ENCODE assay signal across 28 cellular contexts in the genomic region with DNA sequence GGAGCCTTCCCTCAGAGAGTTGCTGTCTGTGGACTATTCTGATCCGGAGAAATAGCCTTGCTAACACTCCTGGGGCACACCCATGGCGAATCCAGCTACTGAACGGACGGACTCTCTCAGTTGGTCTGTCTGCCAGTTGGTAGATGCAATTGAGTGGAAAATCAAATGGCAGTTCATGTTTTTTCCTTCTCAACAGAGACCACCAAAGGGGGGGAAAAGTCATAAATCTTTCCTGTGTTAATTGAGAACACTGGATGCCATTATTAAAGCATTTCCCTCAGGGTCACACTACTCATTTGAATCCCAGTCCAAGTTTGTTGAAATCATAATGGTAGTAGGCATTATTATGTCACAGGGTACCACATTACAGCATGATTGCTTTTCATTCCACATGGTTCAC.
A peak's percentile ranks its signal among the peaks of the same experiment; 100 is the strongest.
DNase-seq lines count a peak whose midpoint lies in the region; ATAC-seq, FAIRE-seq and TF ChIP-seq lines count a peak whose summit lies in the region.
"Had no signal": no experiment of that assay in that cellular context is flagged by ENCODE, and none has a peak within 500 bp of the region (broad histone marks: within the 10 kb centered on the region; RNA-seq: fewer than 3 reads in every experiment).

No MANE protein-coding gene starts in this region.

- H4K8ac ChIP-seq in neuronal stem cell (ENCODE audit: low read depth, low read length), result no peak overlapping the region

- H3K9ac ChIP-seq in astrocyte (ENCODE audit: low read length) (no peak overlapping the region), neuronal stem cell (ENCODE audit: low read depth, low read length, poor library complexity) (no peak overlapping the region)

- H3K27ac ChIP-seq in A549 (peak overlapping the region; percentile 46 to 74; a peak in 4 of 6 replicates), astrocyte (ENCODE audit: low read depth, low read length) (no peak overlapping the region), neuronal stem cell (replicated peaks; ENCODE audit: low read length) (no peak overlapping the region)

- no peaks in the 10 kb centered on the region for H3K27me3 Mint-ChIP-seq in astrocyte (ENCODE audit: low read depth, unreplicated experiment)

- H3K9me3 Mint-ChIP-seq in astrocyte (ENCODE audit: unreplicated experiment), result peaks cover 2% of the 10 kb centered on the region
- H3K9me3 Mint-ChIP-seq: T-helper 1 cell treated with Interleukin-12 subunit alpha and Interleukin-12 subunit beta and Interleukin-4 antibody, amounts not matched to agents 30 μg/mL and 1 μg/mL, for 36 hours had no signal

- no peak overlapping the region for H2BK12ac ChIP-seq in neuronal stem cell (ENCODE audit: low read length)

- FAIRE-seq in A549 (lab: Jason Lieb, UNC) (no peak), astrocyte (lab: Jason Lieb, UNC) (no peak), GM12892 (lab: Jason Lieb, UNC) (no peak)
- FAIRE-seq: GM12878 had no signal

- no peak for TF ChIP-seq RAD21 in A549 (conservative IDR thresholded peaks at IDR 0.05 in 1 of 2, IDR thresholded peaks at IDR 0.05 in 1 of 2)

- H3K4me1 Mint-ChIP-seq in astrocyte (ENCODE audit: low read depth, unreplicated experiment), result peaks cover 8% of the 10 kb centered on the region
- H3K4me1 Mint-ChIP-seq: CD4-positive, alpha-beta memory T cell had no signal

- TF ChIP-seq EP300 in A549 (IDR thresholded peaks at IDR 0.05), result no peak

- DNase-seq in A549 (ENCODE audit: low read depth in 1 of 2, low spot score in 1 of 2) (no peak), NCI-H1048 (lab: John Stamatoyannopoulos, UW) (peak; percentile 46), astrocyte (ENCODE audit: low read depth) (no peak), neuronal stem cell (ENCODE audit: low spot score) (no peak), GM12892 (ENCODE audit: insufficient read length) (no peak), NCI-H526 treated with DMSO at 0.1 percent for 48 hours (lab: John Stamatoyannopoulos, UW) (no peak)
- DNase-seq: C1 segment of cervical spinal cord; Caco-2; CD4-positive, alpha-beta memory T cell; DMS79; GDM1; GOT3; HFFc6; Karpas-422; NCI-H1092 treated with DMSO at 0.1 percent for 48 hours; NCI-H1436; NCI-H187; NCI-H2081 treated with DMSO at 0.1 percent for 48 hours; NCI-H2171; NCI-H524 treated with DMSO at 0.1 percent for 48 hours; Right ventricle myocardium superior; RPMI8226; SW 1271 had no signal

- H2AK5ac ChIP-seq in neuronal stem cell (ENCODE audit: low read depth, low read length), result no peak overlapping the region

- H3K79me2 ChIP-seq in astrocyte (ENCODE audit: insufficient read depth, low read length), result no peaks in the 10 kb centered on the region

- H3K4me3 Mint-ChIP-seq in astrocyte (ENCODE audit: unreplicated experiment), result no peak overlapping the region
- H3K4me3 Mint-ChIP-seq: CD4-positive, alpha-beta memory T cell; HFFc6; T-helper 1 cell treated with Interleukin-12 subunit alpha and Interleukin-12 subunit beta and Interleukin-4 antibody, amounts not matched to agents 30 μg/mL and 1 μg/mL, for 36 hours had no signal

- H3K9me3 ChIP-seq in A549, result peaks cover 5% of the 10 kb centered on the region; the same call in 1 of the 3 replicates
- H3K9me3 ChIP-seq in astrocyte (ENCODE audit: insufficient read depth, low read depth, low read length), result no peaks in the 10 kb centered on the region
- H3K9me3 ChIP-seq in neuronal stem cell (replicated peaks in 1 of 2; ENCODE audit: control insufficient read depth in 2 of 2, insufficient read depth in 1 of 2, low read depth in 1 of 2, low read length in 2 of 2), result peaks cover 0 to 6% of the 10 kb centered on the region in 2 donors
- H3K9me3 ChIP-seq: HAP-1 had no signal

- H3K23ac ChIP-seq in neuronal stem cell (ENCODE audit: low read depth, low read length, poor library complexity), result no peak overlapping the region

- H3K4me3 ChIP-seq in A549 (no peak overlapping the region), astrocyte (ENCODE audit: insufficient read depth, low read depth, low read length) (no peak overlapping the region), neuronal stem cell (ENCODE audit: low read length in 2 of 2) (no peak overlapping the region)
- H3K4me3 ChIP-seq: GM12878, HAP-1 had no signal

- H2AFZ ChIP-seq in astrocyte (ENCODE audit: low read depth, low read length) (peak overlapping the region; percentile 33), neuronal stem cell (ENCODE audit: low read length) (peak overlapping the region; percentile 24)

- H3K4me1 ChIP-seq in A549 (peaks cover 10% of the 10 kb centered on the region; the same call in 1 of the 3 replicates), astrocyte (ENCODE audit: insufficient read depth, low read length) (no peaks in the 10 kb centered on the region), neuronal stem cell (ENCODE audit: control insufficient read depth in 2 of 2, insufficient read depth in 1 of 2, low read depth in 1 of 2, low read length in 2 of 2) (peaks cover 0 to 15% of the 10 kb centered on the region in 2 donors)
- H3K4me1 ChIP-seq: HAP-1 had no signal

- peak overlapping the region; percentile 20; the same call in 1 of the 3 replicates for H3K4me2 ChIP-seq in A549
- H3K4me2 ChIP-seq in astrocyte (ENCODE audit: low read length), result no peak overlapping the region
- H3K4me2 ChIP-seq in neuronal stem cell (ENCODE audit: insufficient read depth, low read length, poor library complexity, severe bottlenecking), result no peak overlapping the region

- TF ChIP-seq CTCF in A549 (IDR thresholded peaks at IDR 0.05) (no peak), astrocyte (IDR thresholded peaks at IDR 0.05; ENCODE audit: insufficient read depth, low read depth, low read length) (no peak)

- no peaks in the 10 kb centered on the region for H4K20me1 ChIP-seq in astrocyte (ENCODE audit: insufficient read depth, low read length)

- no peak overlapping the region for H3K27ac Mint-ChIP-seq in astrocyte (ENCODE audit: unreplicated experiment)
- H3K27ac Mint-ChIP-seq: CD4-positive, alpha-beta memory T cell; HFFc6; T-helper 1 cell treated with Interleukin-12 subunit alpha and Interleukin-12 subunit beta and Interleukin-4 antibody, amounts not matched to agents 30 μg/mL and 1 μg/mL, for 36 hours had no signal

- H3K14ac ChIP-seq in neuronal stem cell (ENCODE audit: low read length), result no peak overlapping the region

- CTCF ChIA-PET in A549 (lab: Yijun Ruan, JAX), result no interaction called here

- H2BK15ac ChIP-seq in neuronal stem cell (ENCODE audit: low read length), result no peak overlapping the region

- TF ChIP-seq POLR2A in A549 (IDR thresholded peaks at IDR 0.05; ENCODE audit: low read length), result no peak
- no peak for TF ChIP-seq POLR2A in GM12892 (IDR thresholded peaks at IDR 0.05; ENCODE audit: low read depth, low read length)

- POLR2A ChIA-PET in A549 (lab: Yijun Ruan, JAX), result no interaction called here

- H3K18ac ChIP-seq in neuronal stem cell (ENCODE audit: low read length), result no peak overlapping the region

- no peak overlapping the region for H4K91ac ChIP-seq in neuronal stem cell (ENCODE audit: low read depth, low read length, poor library complexity)

- no peaks in the 10 kb centered on the region for H3K79me1 ChIP-seq in neuronal stem cell (ENCODE audit: low read depth, low read length)

- H3K4ac ChIP-seq in neuronal stem cell (ENCODE audit: low read length), result no peak overlapping the region

- 72% methylated on average over 4 of the region's 4 CpGs for WGBS in A549 (ENCODE audit: missing lambda C conversion rate)
- WGBS in neuronal stem cell (ENCODE audit: extremely low coverage in 2 of 2, insufficient read length in 2 of 2, insufficient replicate concordance in 1 of 2), 2 donors, result no CpG with 5 or more reads among the region's 4 CpGs

- H2BK120ac ChIP-seq in neuronal stem cell (ENCODE audit: low read depth, low read length), result no peak overlapping the region

- no peak overlapping the region for H2BK5ac ChIP-seq in neuronal stem cell (ENCODE audit: low read length)

- H3K36me3 ChIP-seq in astrocyte (ENCODE audit: insufficient read depth, low read length), result no peaks in the 10 kb centered on the region
- H3K36me3 ChIP-seq in neuronal stem cell (replicated peaks in 1 of 2; ENCODE audit: control insufficient read depth in 2 of 2, insufficient read depth in 2 of 2, low read length in 2 of 2), result no peaks in the 10 kb centered on the region
- H3K36me3 ChIP-seq: HAP-1 had no signal

- ATAC-seq in A549 (no peak), HG02623 (IDR thresholded peaks at IDR 0.05; ENCODE audit: unreplicated experiment) (no peak), GM21447 (IDR thresholded peaks at IDR 0.05; ENCODE audit: unreplicated experiment) (no peak)
- ATAC-seq: GM12878 had no signal

- H3K27me3 ChIP-seq in astrocyte (ENCODE audit: insufficient read depth, low read length), result no peaks in the 10 kb centered on the region
- H3K27me3 ChIP-seq in neuronal stem cell (ENCODE audit: control insufficient read depth in 3 of 3, insufficient read depth in 3 of 3, low read depth in 1 of 3, low read length in 3 of 3), result no peaks in the 10 kb centered on the region

- H3K36me3 Mint-ChIP-seq in astrocyte (ENCODE audit: low read depth, unreplicated experiment), result no peaks in the 10 kb centered on the region
- H3K36me3 Mint-ChIP-seq: CD4-positive, alpha-beta memory T cell had no signal

TF ChIP-seq in A549, 52 proteins besides CTCF, POLR2A, EP300 and RAD21:
- TF ChIP-seq MAFK (IDR thresholded peaks at IDR 0.05; ENCODE audit: partially characterized antibody) (no peak), ZFP36 (IDR thresholded peaks at IDR 0.05; ENCODE audit: borderline replicate concordance, partially characterized antibody) (no peak), ESRRA (IDR thresholded peaks at IDR 0.05; ENCODE audit: borderline replicate concordance, low read length) (no peak), HOXB13 (CRISPR knock-in tag; IDR thresholded peaks at IDR 0.05; ENCODE audit: low read depth) (no peak), TP53 (CRISPR knock-in tag; IDR thresholded peaks at IDR 0.05) (no peak), EHF (CRISPR knock-in tag; IDR thresholded peaks at IDR 0.05) (no peak), RFX5 (IDR thresholded peaks at IDR 0.05) (no peak), TFCP2L1 (CRISPR knock-in tag; IDR thresholded peaks at IDR 0.05) (no peak), NR3C1 (IDR thresholded peaks at IDR 0.05) (no peak), RNF2 (IDR thresholded peaks at IDR 0.05; ENCODE audit: borderline replicate concordance, low read depth) (no peak), SREBF2 (IDR thresholded peaks at IDR 0.05) (no peak), RCOR1 (IDR thresholded peaks at IDR 0.05; ENCODE audit: low read depth, low read length) (no peak), KDM1A (IDR thresholded peaks at IDR 0.05; ENCODE audit: low read depth) (no peak)
TF ChIP-seq in A549: peak in this region for 0.

Comparison
In these comparisons a context has a peak if more than half of its experiments do, and no peak if none do; other contexts are left out.
1. H3K27ac ChIP-seq: peak in A549 (2 of 2); none in astrocyte (single experiment) and neuronal stem cell (single experiment).